ENCODE assay signal across 25 cellular contexts in genomic region chr12:83346333-83346732, GRCh38.
A peak's percentile ranks its signal among the peaks of the same experiment; 100 is the strongest.
DNase-seq lines count a peak whose midpoint lies in the region; ATAC-seq, FAIRE-seq and TF ChIP-seq lines count a peak whose summit lies in the region.
"Had no signal": no experiment of that assay in that cellular context is flagged by ENCODE, and none has a peak within 500 bp of the region (broad histone marks: within the 10 kb centered on the region; RNA-seq: fewer than 3 reads in every experiment).

No MANE protein-coding gene starts in this region.

- intact Hi-C loops in kidney (cut with DNase I) = no loop called here

- H3K4me1 ChIP-seq in kidney (ENCODE audit: control insufficient read depth in 1 of 2, insufficient read depth in 1 of 2, low read depth in 1 of 2, low read length in 2 of 2) (peaks cover 0 to 4% of the 10 kb centered on the region in 2 donors), small intestine (ENCODE audit: control insufficient read depth in 2 of 2, insufficient read depth in 1 of 2, low read depth in 1 of 2, low read length in 1 of 2) (no peaks in the 10 kb centered on the region)
- H3K4me1 ChIP-seq: BE2C, BLaER1 had no signal

- no peaks in the 10 kb centered on the region for H3K9me3 ChIP-seq in kidney (ENCODE audit: control insufficient read depth in 1 of 2, low read length in 2 of 2)
- H3K9me3 ChIP-seq in small intestine (ENCODE audit: control insufficient read depth, low read depth) = no peaks in the 10 kb centered on the region
- H3K9me3 ChIP-seq: BE2C, BLaER1 had no signal

- peaks cover 18% of the 10 kb centered on the region for H3K9me3 Mint-ChIP-seq in natural killer cell treated with Interleukin-12 subunit alpha and Interleukin-12 subunit beta and Interleukin-15 and Interleukin-18, amount 100 ng/mL, for 72 hours
- H3K9me3 Mint-ChIP-seq: CD8-positive, alpha-beta memory T cell had no signal

- TF ChIP-seq CTCF in kidney (IDR thresholded peaks at IDR 0.05; ENCODE audit: borderline replicate concordance, extremely low read depth, insufficient read depth) = no peak

- H3K36me3 Mint-ChIP-seq in natural killer cell treated with Interleukin-12 subunit alpha and Interleukin-12 subunit beta and Interleukin-15 and Interleukin-18, amount 100 ng/mL, for 72 hours = no peaks in the 10 kb centered on the region
- H3K36me3 Mint-ChIP-seq: CD14-positive monocyte; CD4-positive, alpha-beta memory T cell; CD4-positive, CD25-positive, alpha-beta regulatory T cell; CD8-positive, alpha-beta memory T cell had no signal

- no peak overlapping the region for H3K4me3 Mint-ChIP-seq in natural killer cell treated with Interleukin-12 subunit alpha and Interleukin-12 subunit beta and Interleukin-15 and Interleukin-18, amount 100 ng/mL, for 72 hours
- H3K4me3 Mint-ChIP-seq: CD14-positive monocyte; CD4-positive, alpha-beta memory T cell; CD4-positive, CD25-positive, alpha-beta regulatory T cell; CD8-positive, alpha-beta memory T cell had no signal

- H3K4me1 Mint-ChIP-seq in natural killer cell treated with Interleukin-12 subunit alpha and Interleukin-12 subunit beta and Interleukin-15 and Interleukin-18, amount 100 ng/mL, for 72 hours (ENCODE audit: low read depth in 2 of 2) = no peaks in the 10 kb centered on the region
- H3K4me1 Mint-ChIP-seq: CD14-positive monocyte; CD4-positive, alpha-beta memory T cell; CD8-positive, alpha-beta memory T cell had no signal

- H3K4me3 ChIP-seq in kidney (ENCODE audit: low read length in 2 of 2) (no peak overlapping the region), small intestine (ENCODE audit: low read depth in 1 of 2, low read length in 2 of 2) (no peak overlapping the region)
- H3K4me3 ChIP-seq: BLaER1, GM12878 had no signal

- H3K27me3 ChIP-seq in small intestine (ENCODE audit: control insufficient read depth in 2 of 2, insufficient read depth in 2 of 2, low read length in 2 of 2) = no peaks in the 10 kb centered on the region
- H3K27me3 ChIP-seq: BE2C, BLaER1 had no signal

- no peaks in the 10 kb centered on the region for H3K36me3 ChIP-seq in kidney (ENCODE audit: control insufficient read depth in 1 of 2, insufficient read depth in 2 of 2, low read length in 2 of 2)
- H3K36me3 ChIP-seq in small intestine (ENCODE audit: control insufficient read depth in 2 of 2, insufficient read depth in 2 of 2, low read length in 2 of 2) = no peaks in the 10 kb centered on the region
- H3K36me3 ChIP-seq: BE2C, BLaER1 had no signal

- H3K27me3 Mint-ChIP-seq in natural killer cell treated with Interleukin-12 subunit alpha and Interleukin-12 subunit beta and Interleukin-15 and Interleukin-18, amount 100 ng/mL, for 72 hours = no peaks in the 10 kb centered on the region
- H3K27me3 Mint-ChIP-seq: CD4-positive, alpha-beta memory T cell; CD4-positive, CD25-positive, alpha-beta regulatory T cell; CD8-positive, alpha-beta memory T cell had no signal

- H3K9ac ChIP-seq in kidney (ENCODE audit: low read length in 2 of 2) = no peak overlapping the region
- H3K9ac ChIP-seq: BLaER1 had no signal

- FAIRE-seq in kidney (lab: Jason Lieb, UNC) (peak; percentile 51), small intestine (lab: Jason Lieb, UNC) (no peak)
- FAIRE-seq: A204.1, GM12878, GM12892 had no signal

- ATAC-seq in left lobe of liver (peak; percentile 75), GM18520 (IDR thresholded peaks at IDR 0.05; ENCODE audit: unreplicated experiment) (no peak)
- ATAC-seq in natural killer cell treated with Interleukin-12 subunit alpha and Interleukin-12 subunit beta and Interleukin-15 and Interleukin-18, amount 100 ng/mL, for 72 hours = no peak
- ATAC-seq: GM12878 had no signal

- H3K27ac ChIP-seq in kidney (ENCODE audit: low read depth in 2 of 2, low read length in 2 of 2) (no peak overlapping the region), small intestine (ENCODE audit: low read depth in 1 of 2, low read length in 1 of 2) (no peak overlapping the region)
- H3K27ac ChIP-seq: BLaER1 had no signal

- H3K27ac Mint-ChIP-seq in natural killer cell treated with Interleukin-12 subunit alpha and Interleukin-12 subunit beta and Interleukin-15 and Interleukin-18, amount 100 ng/mL, for 72 hours = no peak overlapping the region
- H3K27ac Mint-ChIP-seq: CD14-positive monocyte; CD4-positive, alpha-beta memory T cell; CD4-positive, CD25-positive, alpha-beta regulatory T cell; CD8-positive, alpha-beta memory T cell had no signal

- DNase-seq in kidney (no peak), left lobe of liver (ENCODE audit: low spot score) (no peak), small intestine (peak; percentile 3)
- DNase-seq in natural killer cell treated with Interleukin-12 subunit alpha and Interleukin-12 subunit beta and Interleukin-15 and Interleukin-18, amount 100 ng/mL, for 72 hours (ENCODE audit: low spot score) = no peak
- DNase-seq: 8988T; ACHN; BE2C; C1 segment of cervical spinal cord; CD4-positive, alpha-beta memory T cell; CD4-positive, CD25-positive, alpha-beta regulatory T cell; CD8-positive, alpha-beta memory T cell; COR-L47; DMS 273 treated with DMSO at 0.1 percent for 48 hours; DMS153; DMS53; DMS79; DND-41; EL; GDM1 had no signal
